ENCODE assay signal across 16 cellular contexts in the genomic region with DNA sequence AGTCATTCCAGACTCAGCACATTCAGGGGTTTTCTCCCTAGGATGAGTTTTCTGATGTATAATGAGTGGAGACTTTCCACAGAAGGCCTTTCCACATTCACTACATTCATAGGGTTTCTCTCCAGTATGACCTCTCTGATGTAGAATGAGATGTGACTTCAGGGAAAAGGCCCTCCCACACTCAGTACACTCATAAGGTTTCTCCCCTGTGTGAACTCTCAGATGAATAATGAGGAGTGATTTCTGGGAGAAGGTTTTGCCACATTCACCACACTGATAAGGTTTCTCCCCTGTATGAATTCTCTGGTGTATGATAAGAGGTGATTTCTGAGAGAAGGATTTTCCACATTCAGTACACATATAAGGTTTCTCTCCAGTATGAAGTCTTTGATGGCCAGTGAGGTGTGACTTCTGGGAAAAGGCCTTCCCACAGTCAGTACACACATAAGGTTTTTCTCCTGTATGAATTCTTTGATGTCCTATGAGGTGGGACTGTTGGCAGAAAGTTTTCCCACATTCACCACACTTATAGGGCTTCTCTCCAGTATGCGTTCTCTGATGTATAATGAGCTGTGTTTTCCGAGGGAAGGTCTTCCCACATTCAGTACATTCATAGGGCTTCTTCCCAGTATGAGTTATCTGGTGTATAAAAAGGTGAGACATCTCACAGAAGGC. TPM values are rescaled to one million over a fixed set of nuclear protein-coding genes. Genes with fewer than 3 reads are reported as not detected.
DNase-seq lines count a peak whose midpoint lies in the region; ATAC-seq, FAIRE-seq and TF ChIP-seq lines count a peak whose summit lies in the region.
"Had no signal": no experiment of that assay in that cellular context is flagged by ENCODE, and none has a peak within 500 bp of the region (broad histone marks: within the 10 kb centered on the region; RNA-seq: fewer than 3 reads in every experiment).

No MANE protein-coding gene starts in this region.

- H3K4me1 ChIP-seq in astrocyte (ENCODE audit: insufficient read depth, low read length) (no peaks in the 10 kb centered on the region), left lung (no peaks in the 10 kb centered on the region)
- H3K4me1 ChIP-seq: BLaER1 treated with 17β-estradiol and CSF1 and Interleukin-3, amounts not matched to agents 10 nM and 100 nM; HAP-1 had no signal

- no peaks in the 10 kb centered on the region for H3K27me3 Mint-ChIP-seq in activated CD4-positive, alpha-beta memory T cell treated with anti-CD3 and anti-CD28 coated beads for 36 hours
- no peaks in the 10 kb centered on the region for H3K27me3 Mint-ChIP-seq in activated CD4-positive, alpha-beta memory T cell treated with anti-CD3 and anti-CD28 coated beads, Interleukin-2, amount 10 ng/mL, durations not matched to agents 7 days and 5 days
- no peaks in the 10 kb centered on the region for H3K27me3 Mint-ChIP-seq in activated naive CD8-positive, alpha-beta T cell treated with anti-CD3 and anti-CD28 coated beads, Interleukin-2, amount 50 U/mL, for 24 hours
- H3K27me3 Mint-ChIP-seq in activated naive CD8-positive, alpha-beta T cell treated with anti-CD3 and anti-CD28 coated beads for 36 hours, result no peaks in the 10 kb centered on the region
- no peaks in the 10 kb centered on the region for H3K27me3 Mint-ChIP-seq in astrocyte (ENCODE audit: low read depth, unreplicated experiment)
- H3K27me3 Mint-ChIP-seq: B cell had no signal

- H3K4me2 ChIP-seq in astrocyte (ENCODE audit: low read length), result no peak overlapping the region
- H3K4me2 ChIP-seq: BLaER1 treated with 17β-estradiol and CSF1 and Interleukin-3, amounts not matched to agents 10 nM and 100 nM had no signal

- no peak overlapping the region for H3K27ac ChIP-seq in astrocyte (ENCODE audit: low read depth, low read length)
- no peak overlapping the region for H3K27ac ChIP-seq in left lung
- H3K27ac ChIP-seq: BLaER1 treated with 17β-estradiol and CSF1 and Interleukin-3, amounts not matched to agents 10 nM and 100 nM had no signal

- H3K9me3 ChIP-seq in astrocyte (ENCODE audit: insufficient read depth, low read depth, low read length) (peaks cover 12% of the 10 kb centered on the region), left lung (peaks cover 5 to 23% of the 10 kb centered on the region in 2 donors)

- CTCF ChIA-PET in activated CD4-positive, alpha-beta memory T cell treated with anti-CD3 and anti-CD28 coated beads for 36 hours (lab: Charles Lee), result no interaction called here
- CTCF ChIA-PET in activated CD4-positive, alpha-beta memory T cell treated with anti-CD3 and anti-CD28 coated beads, Interleukin-2, amount 10 ng/mL, durations not matched to agents 7 days and 5 days (lab: Charles Lee), result no interaction called here

- H3K9me3 Mint-ChIP-seq in activated CD4-positive, alpha-beta memory T cell treated with anti-CD3 and anti-CD28 coated beads for 36 hours, result peaks cover 24% of the 10 kb centered on the region
- H3K9me3 Mint-ChIP-seq in activated CD4-positive, alpha-beta memory T cell treated with anti-CD3 and anti-CD28 coated beads, Interleukin-2, amount 10 ng/mL, durations not matched to agents 7 days and 5 days, result peaks cover 28% of the 10 kb centered on the region
- peaks cover 9% of the 10 kb centered on the region for H3K9me3 Mint-ChIP-seq in activated naive CD8-positive, alpha-beta T cell treated with anti-CD3 and anti-CD28 coated beads, Interleukin-2, amount 50 U/mL, for 24 hours
- H3K9me3 Mint-ChIP-seq in activated naive CD8-positive, alpha-beta T cell treated with anti-CD3 and anti-CD28 coated beads for 36 hours, result peaks cover 13% of the 10 kb centered on the region
- peaks cover 31% of the 10 kb centered on the region for H3K9me3 Mint-ChIP-seq in astrocyte (ENCODE audit: unreplicated experiment)

- H3K27ac Mint-ChIP-seq in activated CD4-positive, alpha-beta memory T cell treated with anti-CD3 and anti-CD28 coated beads for 36 hours, result peak overlapping the region; percentile 33
- H3K27ac Mint-ChIP-seq in activated CD4-positive, alpha-beta memory T cell treated with anti-CD3 and anti-CD28 coated beads, Interleukin-2, amount 10 ng/mL, durations not matched to agents 7 days and 5 days, result no peak overlapping the region
- peak overlapping the region; percentile 39 for H3K27ac Mint-ChIP-seq in activated naive CD8-positive, alpha-beta T cell treated with anti-CD3 and anti-CD28 coated beads, Interleukin-2, amount 50 U/mL, for 24 hours
- no peak overlapping the region for H3K27ac Mint-ChIP-seq in activated naive CD8-positive, alpha-beta T cell treated with anti-CD3 and anti-CD28 coated beads for 36 hours
- no peak overlapping the region for H3K27ac Mint-ChIP-seq in astrocyte (ENCODE audit: unreplicated experiment)
- H3K27ac Mint-ChIP-seq: B cell; CD8-positive, alpha-beta T cell had no signal

- H3K9ac ChIP-seq in astrocyte (ENCODE audit: low read length), result no peak overlapping the region
- H3K9ac ChIP-seq: BLaER1 treated with 17β-estradiol and CSF1 and Interleukin-3, amounts not matched to agents 10 nM and 100 nM had no signal

- H3K79me2 ChIP-seq in astrocyte (ENCODE audit: insufficient read depth, low read length), result no peaks in the 10 kb centered on the region

- no peak overlapping the region for H3K4me3 Mint-ChIP-seq in activated CD4-positive, alpha-beta memory T cell treated with anti-CD3 and anti-CD28 coated beads for 36 hours
- H3K4me3 Mint-ChIP-seq in activated CD4-positive, alpha-beta memory T cell treated with anti-CD3 and anti-CD28 coated beads, Interleukin-2, amount 10 ng/mL, durations not matched to agents 7 days and 5 days, result no peak overlapping the region
- no peak overlapping the region for H3K4me3 Mint-ChIP-seq in activated naive CD8-positive, alpha-beta T cell treated with anti-CD3 and anti-CD28 coated beads, Interleukin-2, amount 50 U/mL, for 24 hours
- no peak overlapping the region for H3K4me3 Mint-ChIP-seq in activated naive CD8-positive, alpha-beta T cell treated with anti-CD3 and anti-CD28 coated beads for 36 hours
- no peak overlapping the region for H3K4me3 Mint-ChIP-seq in astrocyte (ENCODE audit: unreplicated experiment)
- H3K4me3 Mint-ChIP-seq: B cell; CD8-positive, alpha-beta T cell had no signal

- H3K27me3 ChIP-seq in astrocyte (ENCODE audit: insufficient read depth, low read length) (no peaks in the 10 kb centered on the region), left lung (no peaks in the 10 kb centered on the region)

- no peak overlapping the region for H2AFZ ChIP-seq in astrocyte (ENCODE audit: low read depth, low read length)

- H3K36me3 Mint-ChIP-seq in activated CD4-positive, alpha-beta memory T cell treated with anti-CD3 and anti-CD28 coated beads for 36 hours, result peaks cover 36% of the 10 kb centered on the region
- H3K36me3 Mint-ChIP-seq in activated CD4-positive, alpha-beta memory T cell treated with anti-CD3 and anti-CD28 coated beads, Interleukin-2, amount 10 ng/mL, durations not matched to agents 7 days and 5 days (ENCODE audit: low read depth), result peaks cover 18% of the 10 kb centered on the region
- peaks cover 52% of the 10 kb centered on the region for H3K36me3 Mint-ChIP-seq in activated naive CD8-positive, alpha-beta T cell treated with anti-CD3 and anti-CD28 coated beads, Interleukin-2, amount 50 U/mL, for 24 hours (ENCODE audit: low read depth)
- peaks cover 53% of the 10 kb centered on the region for H3K36me3 Mint-ChIP-seq in activated naive CD8-positive, alpha-beta T cell treated with anti-CD3 and anti-CD28 coated beads for 36 hours
- peaks cover 30% of the 10 kb centered on the region for H3K36me3 Mint-ChIP-seq in astrocyte (ENCODE audit: low read depth, unreplicated experiment)

- peak; percentile 55 for FAIRE-seq in astrocyte (lab: Jason Lieb, UNC)

- ATAC-seq in activated naive CD8-positive, alpha-beta T cell treated with anti-CD3 and anti-CD28 coated beads, Interleukin-2, amount 50 U/mL, for 24 hours, result peak; percentile 49
- ATAC-seq in left lung (no peak), GM18907 (IDR thresholded peaks at IDR 0.05; ENCODE audit: unreplicated experiment) (no peak)
- ATAC-seq: CD8-positive, alpha-beta T cell had no signal

- H3K36me3 ChIP-seq in astrocyte (ENCODE audit: insufficient read depth, low read length), result no peaks in the 10 kb centered on the region
- peaks cover 0 to 37% of the 10 kb centered on the region in 2 donors for H3K36me3 ChIP-seq in left lung
- H3K36me3 ChIP-seq: BLaER1 treated with 17β-estradiol and CSF1 and Interleukin-3, amounts not matched to agents 10 nM and 100 nM; HAP-1 had no signal

- H3K4me3 ChIP-seq in astrocyte (ENCODE audit: insufficient read depth, low read depth, low read length) (no peak overlapping the region), left lung (no peak overlapping the region)
- H3K4me3 ChIP-seq: BLaER1 treated with 17β-estradiol and CSF1 and Interleukin-3, amounts not matched to agents 10 nM and 100 nM; HAP-1 had no signal

- H3K4me1 Mint-ChIP-seq in activated CD4-positive, alpha-beta memory T cell treated with anti-CD3 and anti-CD28 coated beads for 36 hours (ENCODE audit: low read depth), result no peaks in the 10 kb centered on the region
- peaks cover 3% of the 10 kb centered on the region for H3K4me1 Mint-ChIP-seq in activated CD4-positive, alpha-beta memory T cell treated with anti-CD3 and anti-CD28 coated beads, Interleukin-2, amount 10 ng/mL, durations not matched to agents 7 days and 5 days
- H3K4me1 Mint-ChIP-seq in activated naive CD8-positive, alpha-beta T cell treated with anti-CD3 and anti-CD28 coated beads, Interleukin-2, amount 50 U/mL, for 24 hours, result peaks cover 3% of the 10 kb centered on the region
- peaks cover 2% of the 10 kb centered on the region for H3K4me1 Mint-ChIP-seq in activated naive CD8-positive, alpha-beta T cell treated with anti-CD3 and anti-CD28 coated beads for 36 hours
- no peaks in the 10 kb centered on the region for H3K4me1 Mint-ChIP-seq in astrocyte (ENCODE audit: low read depth, unreplicated experiment)
- H3K4me1 Mint-ChIP-seq: B cell had no signal

- DNase-seq in activated CD4-positive, alpha-beta memory T cell treated with anti-CD3 and anti-CD28 coated beads for 36 hours, result no peak
- DNase-seq in activated CD4-positive, alpha-beta memory T cell treated with anti-CD3 and anti-CD28 coated beads, Interleukin-2, amount 10 ng/mL, durations not matched to agents 7 days and 5 days, result no peak
- no peak for DNase-seq in activated naive CD8-positive, alpha-beta T cell treated with anti-CD3 and anti-CD28 coated beads, Interleukin-2, amount 50 U/mL, for 24 hours
- no peak for DNase-seq in activated naive CD8-positive, alpha-beta T cell treated with anti-CD3 and anti-CD28 coated beads for 36 hours
- DNase-seq in astrocyte (ENCODE audit: low read depth) (no peak), left lung (no peak)
- DNase-seq: 8988T; Calu3; CD8-positive, alpha-beta T cell; DMS79 treated with DMSO at 0.1 percent for 48 hours; GF-D8 had no signal

- H4K20me1 ChIP-seq in astrocyte (ENCODE audit: insufficient read depth, low read length), result no peaks in the 10 kb centered on the region
- H4K20me1 ChIP-seq: BLaER1 treated with 17β-estradiol and CSF1 and Interleukin-3, amounts not matched to agents 10 nM and 100 nM had no signal

- intact Hi-C loops in activated CD4-positive, alpha-beta memory T cell treated with anti-CD3 and anti-CD28 coated beads for 36 hours (cut with micrococcal nuclease), result no loop called here
- intact Hi-C loops in left lung (cut with DNase I), result no loop called here

- TF ChIP-seq CTCF in astrocyte (IDR thresholded peaks at IDR 0.05; ENCODE audit: insufficient read depth, low read depth, low read length) (no peak), left lung (IDR thresholded peaks at IDR 0.05) (no peak)

- POLR2A ChIA-PET in activated CD4-positive, alpha-beta memory T cell treated with anti-CD3 and anti-CD28 coated beads for 36 hours (lab: Charles Lee), result no interaction called here
- POLR2A ChIA-PET in activated CD4-positive, alpha-beta memory T cell treated with anti-CD3 and anti-CD28 coated beads, Interleukin-2, amount 10 ng/mL, durations not matched to agents 7 days and 5 days (lab: Charles Lee), result no interaction called here

RNA-seq across cellular contexts. Expression of a gene that starts 12.7 kb away (rescaled TPM):
- 1 to 10 TPM; 1.5 to 2.4 TPM for total RNA-seq in activated CD4-positive, alpha-beta memory T cell treated with anti-CD3 and anti-CD28 coated beads for 36 hours
- total RNA-seq in activated CD4-positive, alpha-beta memory T cell treated with anti-CD3 and anti-CD28 coated beads, Interleukin-2, amount 10 ng/mL, durations not matched to agents 7 days and 5 days, result 1 to 10 TPM; 1.2 TPM
- total RNA-seq in activated naive CD8-positive, alpha-beta T cell treated with anti-CD3 and anti-CD28 coated beads for 36 hours, result 1 to 10 TPM; 1.6 to 1.9 TPM
- total RNA-seq in astrocyte (1.3 and 1.8 TPM in 2 replicates), left lung (1 to 10 TPM; 3.0 to 4.3 TPM)
- total RNA-seq: B cell had no signal

RNA-seq across cellular contexts. Expression of a gene that starts 52.0 kb away (rescaled TPM):
- total RNA-seq in activated CD4-positive, alpha-beta memory T cell treated with anti-CD3 and anti-CD28 coated beads for 36 hours, result not detected
- total RNA-seq in activated CD4-positive, alpha-beta memory T cell treated with anti-CD3 and anti-CD28 coated beads, Interleukin-2, amount 10 ng/mL, durations not matched to agents 7 days and 5 days, result not detected
- not detected for total RNA-seq in activated naive CD8-positive, alpha-beta T cell treated with anti-CD3 and anti-CD28 coated beads for 36 hours
- not detected in 2 replicates for total RNA-seq in astrocyte
- total RNA-seq in left lung, result not detected
- total RNA-seq: B cell; Calu3; CD8-positive, alpha-beta T cell; H4 had no signal

RNA-seq across cellular contexts. Expression of a gene that starts 55.0 kb away (rescaled TPM):
- 1 to 10 TPM; 6.5 to 7.1 TPM for total RNA-seq in activated CD4-positive, alpha-beta memory T cell treated with anti-CD3 and anti-CD28 coated beads for 36 hours
- 1 to 10 TPM; 8.6 to 9.1 TPM for total RNA-seq in activated CD4-positive, alpha-beta memory T cell treated with anti-CD3 and anti-CD28 coated beads, Interleukin-2, amount 10 ng/mL, durations not matched to agents 7 days and 5 days
- total RNA-seq in activated naive CD8-positive, alpha-beta T cell treated with anti-CD3 and anti-CD28 coated beads for 36 hours, result 1 to 10 TPM; 6.4 to 7.4 TPM
- 4.4 and 4.5 TPM in 2 replicates for total RNA-seq in astrocyte
- 1 to 10 TPM; 5.1 to 5.9 TPM for total RNA-seq in left lung

Comparison
In these comparisons a context has a peak if more than half of its experiments do, and no peak if none do; other contexts are left out.
1. H3K27ac Mint-ChIP-seq: peak in activated CD4-positive, alpha-beta memory T cell treated with anti-CD3 and anti-CD28 coated beads for 36 hours (single experiment) and activated naive CD8-positive, alpha-beta T cell treated with anti-CD3 and anti-CD28 coated beads, Interleukin-2, amount 50 U/mL, for 24 hours (single experiment); none in activated CD4-positive, alpha-beta memory T cell treated with anti-CD3 and anti-CD28 coated beads, Interleukin-2, amount 10 ng/mL, durations not matched to agents 7 days and 5 days (single experiment), activated naive CD8-positive, alpha-beta T cell treated with anti-CD3 and anti-CD28 coated beads for 36 hours (single experiment) and astrocyte (single experiment).